ENCODE assay signal across 23 cellular contexts in genomic region chr1:162722036-162722435, GRCh38.
"Had no signal": no experiment of that assay in that cellular context is flagged by ENCODE, and none has a peak within 500 bp of the region (broad histone marks: within the 10 kb centered on the region; RNA-seq: fewer than 3 reads in every experiment).

No MANE protein-coding gene starts in this region.

- H3K9me3 ChIP-seq: ascending aorta, body of pancreas, MG63 had no signal

- DNase-seq: activated B cell treated with CpG ODN at 0.5 μM for 24 hours; activated CD4-positive, alpha-beta memory T cell treated with anti-CD3 and anti-CD28 coated beads for 36 hours; activated CD4-positive, alpha-beta T cell treated with anti-CD3 and anti-CD28 coated beads for 1 hour; activated CD4-positive, alpha-beta T cell treated with anti-CD3 and anti-CD28 coated beads, Interleukin-2, amount 10 ng/mL, durations not matched to agents 24 days and 14 days; activated CD8-positive, alpha-beta memory T cell treated with anti-CD3 and anti-CD28 coated beads for 24 hours; activated effector memory CD4-positive, alpha-beta T cell treated with anti-CD3 and anti-CD28 coated beads, Interleukin-2, amount 50 U/mL, for 16 hours; activated naive CD4-positive, alpha-beta T cell treated with Interleukin-2 at 50 U/mL for 16 hours; activated naive CD8-positive, alpha-beta T cell treated with anti-CD3 and anti-CD28 coated beads, Interleukin-2, amount 50 U/mL, for 24 hours; activated T-cell treated with anti-CD3 and anti-CD28 coated beads, Interleukin-2, amount 50 U/mL, for 4 hours; amniotic stem cell; body of pancreas; MG63; NCI-H1105 treated with DMSO at 0.1 percent for 48 hours; NCI-H146; NCI-H2029 treated with DMSO at 0.1 percent for 48 hours; NCI-H524 treated with DMSO at 0.1 percent for 48 hours; NCI-H748 treated with DMSO at 0.1 percent for 48 hours; SIG-M5; T-helper 17 cell; T-helper 9 cell had no signal

- H3K36me3 ChIP-seq: ascending aorta had no signal

- H3K27ac ChIP-seq: body of pancreas, coronary artery had no signal

- H3K27me3 ChIP-seq: ascending aorta, body of pancreas, MG63 had no signal

- H3K4me1 ChIP-seq: body of pancreas had no signal

- H3K4me3 ChIP-seq: ascending aorta, body of pancreas, coronary artery, MG63 had no signal

- ATAC-seq: activated naive CD4-positive, alpha-beta T cell treated with anti-CD3 and anti-CD28 coated beads, Interleukin-2, amount 50 U/mL, for 72 hours; activated naive CD8-positive, alpha-beta T cell treated with anti-CD3 and anti-CD28 coated beads, Interleukin-2, amount 50 U/mL, for 24 hours; activated T-cell treated with anti-CD3 and anti-CD28 coated beads, Interleukin-2, amount 50 U/mL, for 4 hours; body of pancreas; T-helper 17 cell had no signal
